Comparison of ENCODE assay signal across 9 cellular contexts in genomic region chr7:134547738-134548054, GRCh38. TPM values are rescaled to one million over a fixed set of nuclear protein-coding genes. Genes with fewer than 3 reads are reported as not detected.
DNase-seq lines count a peak whose midpoint lies in the region; ATAC-seq, FAIRE-seq and TF ChIP-seq lines count a peak whose summit lies in the region.
"Had no signal": no experiment of that assay in that cellular context is flagged by ENCODE, and none has a peak within 500 bp of the region (broad histone marks: within the 10 kb centered on the region; RNA-seq: fewer than 3 reads in every experiment).

No MANE protein-coding gene starts in this region.

- H3K4me3 Mint-ChIP-seq in GM23338 = peak overlapping the region; percentile 74
- H3K4me3 Mint-ChIP-seq: T-helper 1 cell treated with Interleukin-12 subunit alpha and Interleukin-12 subunit beta and Interleukin-4 antibody, amounts not matched to agents 30 μg/mL and 1 μg/mL, for 36 hours had no signal

- peak overlapping the region; percentile 91; the same call in 1 of the 2 replicates for H3K27ac Mint-ChIP-seq in GM23338
- H3K27ac Mint-ChIP-seq: T-helper 1 cell treated with Interleukin-12 subunit alpha and Interleukin-12 subunit beta and Interleukin-4 antibody, amounts not matched to agents 30 μg/mL and 1 μg/mL, for 36 hours had no signal

- H3K9ac ChIP-seq in Loucy (ENCODE audit: low read depth, low read length, poor library complexity, severe bottlenecking) (no peak overlapping the region), endothelial cell of umbilical vein (replicated peaks; ENCODE audit: extremely low read depth, insufficient read depth, low read length) (peak overlapping the region; percentile 60)

- BruUV-seq in endothelial cell of umbilical vein (replicated peaks; lab: Mats Ljungman, UMichigan) = no TSS peak

- H2AFZ ChIP-seq in GM23338 (no peak overlapping the region), Loucy (ENCODE audit: low read length) (peak overlapping the region; percentile 87), endothelial cell of umbilical vein (ENCODE audit: low read depth, low read length) (peak overlapping the region; percentile 99)

- dilution Hi-C loops in endothelial cell of umbilical vein (cut with MboI; ENCODE audit: extremely low pct_ligation_motif_present, low sequenced_read_pairs) = no loop called here

- CTCF ChIA-PET in endothelial cell of umbilical vein (lab: Charles Lee) = interaction anchor here (0.6 to 5.4 kb wide), 34 partner anchors 7 to 231 kb away, joined by 3 to 115 read pairs (median 7); partner anchors contain the start of genes AKR1B10 and SLC35B4

- H3K27ac ChIP-seq in GM23338 (ENCODE audit: low read depth) = no peak overlapping the region
- no peak overlapping the region for H3K27ac ChIP-seq in endothelial cell of umbilical vein (ENCODE audit: insufficient read depth, low read depth, low read length)

- H3K79me2 ChIP-seq in GM23338 (replicated peaks; ENCODE audit: insufficient read depth) (no peaks in the 10 kb centered on the region), Loucy (ENCODE audit: insufficient read depth, low read length) (no peaks in the 10 kb centered on the region), endothelial cell of umbilical vein (ENCODE audit: control insufficient read depth, insufficient read depth, low read length) (no peaks in the 10 kb centered on the region)

- peaks cover 35% of the 10 kb centered on the region for H3K4me1 Mint-ChIP-seq in GM23338

- FAIRE-seq in GM12891 (lab: Jason Lieb, UNC) = peak; percentile 66
- FAIRE-seq in endothelial cell of umbilical vein (lab: Jason Lieb, UNC) = peak; percentile 84

- H3K9me3 ChIP-seq in Loucy (ENCODE audit: insufficient read depth, low read depth, low read length) (no peaks in the 10 kb centered on the region), endothelial cell of umbilical vein (replicated peaks; ENCODE audit: control insufficient read depth, insufficient read depth, low read length) (no peaks in the 10 kb centered on the region)

- POLR2A ChIA-PET in endothelial cell of umbilical vein (lab: Charles Lee) = no interaction called here

- no peaks in the 10 kb centered on the region for H3F3A ChIP-seq in GM23338 (replicated peaks; ENCODE audit: low read depth)
- no peaks in the 10 kb centered on the region for H3F3A ChIP-seq in Loucy (ENCODE audit: low read depth)

- no peaks in the 10 kb centered on the region for H3K9me1 ChIP-seq in endothelial cell of umbilical vein (replicated peaks; ENCODE audit: control insufficient read depth, extremely low read depth, insufficient read depth, low read length)

- TF ChIP-seq POLR2A in GM12891 (IDR thresholded peaks at IDR 0.05; ENCODE audit: low read depth, low read length) (no peak), endothelial cell of umbilical vein (IDR thresholded peaks at IDR 0.05; ENCODE audit: low read depth, low read length) (no peak)

- H3K4me2 ChIP-seq in GM23338 = peak overlapping the region; percentile 70
- H3K4me2 ChIP-seq in Loucy (ENCODE audit: low read depth, low read length, poor library complexity, severe bottlenecking) = peak overlapping the region; percentile 70
- peak overlapping the region; percentile 98 for H3K4me2 ChIP-seq in endothelial cell of umbilical vein (ENCODE audit: insufficient read depth, low read length)

- H3K27me3 ChIP-seq in GM23338 (ENCODE audit: insufficient read depth) (no peaks in the 10 kb centered on the region), Loucy (ENCODE audit: insufficient read depth, low read length, poor library complexity, severe bottlenecking) (no peaks in the 10 kb centered on the region), endothelial cell of umbilical vein (ENCODE audit: control insufficient read depth in 2 of 2, insufficient read depth in 2 of 2, low read length in 2 of 2) (peaks cover 9 to 14% of the 10 kb centered on the region in 2 experiments)

- no peaks in the 10 kb centered on the region; the same call in 2 of the 3 replicates for H3K9me3 Mint-ChIP-seq in GM23338
- H3K9me3 Mint-ChIP-seq: T-helper 1 cell treated with Interleukin-12 subunit alpha and Interleukin-12 subunit beta and Interleukin-4 antibody, amounts not matched to agents 30 μg/mL and 1 μg/mL, for 36 hours had no signal

- H3K27me3 Mint-ChIP-seq in GM23338 (ENCODE audit: insufficient read depth, low read depth, poor library complexity) = peaks cover 7% of the 10 kb centered on the region

- no peak; a peak in 1 of 4 replicates for TF ChIP-seq CTCF in GM23338 (conservative IDR thresholded peaks at IDR 0.05; ENCODE audit: low read depth in 2 of 2)
- no peak for TF ChIP-seq CTCF in Loucy (conservative IDR thresholded peaks at IDR 0.05; ENCODE audit: low read length)
- TF ChIP-seq CTCF in endothelial cell of umbilical vein (IDR thresholded peaks at IDR 0.05; ENCODE audit: extremely low read depth in 1 of 2, insufficient read depth in 1 of 2, low read depth in 1 of 2, low read length in 2 of 2) = no peak

- no peak; the same call in 2 of the 3 replicates for ATAC-seq in GM23338

- H3K4me3 ChIP-seq in GM23338 (peak overlapping the region; percentile 52), Loucy (ENCODE audit: low read length, poor library complexity, severe bottlenecking) (peak overlapping the region; percentile 64), endothelial cell of umbilical vein (replicated peaks in 1 of 3; ENCODE audit: insufficient read depth in 1 of 3, low read depth in 1 of 3, low read length in 3 of 3) (peak overlapping the region; percentile 21 to 70 (median 62))

- H3K9me2 ChIP-seq in GM23338 (ENCODE audit: insufficient read depth) (peaks cover 4% of the 10 kb centered on the region), Loucy (replicated peaks; ENCODE audit: low read depth, low read length) (no peaks in the 10 kb centered on the region)

- H3K36me3 Mint-ChIP-seq in GM23338 (ENCODE audit: low read depth) = no peaks in the 10 kb centered on the region

- peak; percentile 27 for DNase-seq in GM12891 (ENCODE audit: insufficient read length, low spot score)
- DNase-seq in GM23338 (ENCODE audit: low spot score) = no peak
- DNase-seq in endothelial cell of umbilical vein (ENCODE audit: low read depth, low spot score) = no peak
- DNase-seq in myocyte (ENCODE audit: low read depth) = peak; percentile 96
- DNase-seq in CD1c-positive myeloid dendritic cell (ENCODE audit: extremely low spot score) = no peak
- DNase-seq in AML-193 (lab: John Stamatoyannopoulos, UW) = no peak
- DNase-seq in activated naive CD4-positive, alpha-beta T cell treated with Interleukin-2 at 50 U/mL for 16 hours = no peak

- H3K36me3 ChIP-seq in GM23338 (ENCODE audit: insufficient read depth) (no peaks in the 10 kb centered on the region), Loucy (ENCODE audit: insufficient read depth, low read length) (no peaks in the 10 kb centered on the region), endothelial cell of umbilical vein (ENCODE audit: control insufficient read depth in 2 of 2, extremely low read depth in 1 of 2, insufficient read depth in 2 of 2, low read length in 2 of 2) (no peaks in the 10 kb centered on the region)

- H3K4me1 ChIP-seq in GM23338 (ENCODE audit: insufficient read depth) (peaks cover 21% of the 10 kb centered on the region), Loucy (ENCODE audit: insufficient read depth, low read length, poor library complexity, severe bottlenecking) (peaks cover 5% of the 10 kb centered on the region), endothelial cell of umbilical vein (ENCODE audit: control insufficient read depth, extremely low read depth, insufficient read depth, low read length) (peaks cover 7% of the 10 kb centered on the region)

- H4K20me1 ChIP-seq in GM23338 (replicated peaks; ENCODE audit: insufficient read depth) (no peaks in the 10 kb centered on the region), Loucy (ENCODE audit: insufficient read depth, low read length, poor library complexity, severe bottlenecking) (no peaks in the 10 kb centered on the region), endothelial cell of umbilical vein (replicated peaks; ENCODE audit: control insufficient read depth, extremely low read depth, insufficient read depth, low read length) (no peaks in the 10 kb centered on the region)

- intact Hi-C loops in endothelial cell of umbilical vein (cut with micrococcal nuclease) = loop anchor here (1.0 kb wide), 4 partner anchors 33 to 154 kb away; no protein-coding TSS in a partner anchor

TF ChIP-seq in GM12891, 5 proteins besides CTCF, POLR2A, EP300 and RAD21 (continues in another document):
- TF ChIP-seq SPI1 (IDR thresholded peaks at IDR 0.05; ENCODE audit: low read depth, low read length) = no peak

TF ChIP-seq in endothelial cell of umbilical vein, 7 proteins besides CTCF, POLR2A, EP300 and RAD21 (continues in another document):
- TF ChIP-seq JUN (IDR thresholded peaks at IDR 0.05; ENCODE audit: borderline replicate concordance, insufficient read depth, insufficient read length, low read depth) = no peak

RNA-seq across cellular contexts. Expression of gene AKR1B15, which starts 1.2 kb away (rescaled TPM):
- polyA plus RNA-seq in GM12891 (2012; ENCODE audit: low read depth, missing spikeins) = not detected
- total RNA-seq in GM23338 (2014; rRNA removed; shearing (Covaris generic)) = 0.08 TPM in 1 of 2 replicates, not detected in the other
- polyA plus RNA-seq in GM23338 (2016; fragmentation: Nextera tagmentation; extraction: Ambion mirVana) (0.17 TPM in 1 of 2 replicates, not detected in the other), endothelial cell of umbilical vein (not detected in 2 replicates)
- total RNA-seq in endothelial cell of umbilical vein (not detected in 2 replicates), myocyte (1.2 and 1.8 TPM in 2 replicates)
- polyA plus RNA-seq in endothelial cell of umbilical vein (2011; cell fraction: cytosol; rRNA removed) = not detected in 2 replicates
- polyA plus RNA-seq in endothelial cell of umbilical vein (2011; cell fraction: nucleus; rRNA removed) = not detected in 2 replicates
- polyA plus RNA-seq in endothelial cell of umbilical vein (2012) = not detected in 2 replicates
- not detected in 2 replicates for polyA minus RNA-seq in endothelial cell of umbilical vein
- polyA minus RNA-seq in endothelial cell of umbilical vein (2011; cell fraction: cytosol; rRNA and poly(A)+ RNA removed) = not detected
- polyA minus RNA-seq in endothelial cell of umbilical vein (2011; cell fraction: nucleus; rRNA and poly(A)+ RNA removed) = not detected in 2 replicates
- polyA plus RNA-seq in myocyte (2012) = 0.19 TPM

RNA-seq across cellular contexts. Expression of gene AKR1B10, which starts 20.3 kb away (rescaled TPM):
- not detected for polyA plus RNA-seq in GM12891 (2012; ENCODE audit: low read depth, missing spikeins)
- total RNA-seq in GM23338 (2014; rRNA removed; shearing (Covaris generic)) = 0.69 TPM in 1 of 2 replicates, not detected in the other
- polyA plus RNA-seq in GM23338 (2016; fragmentation: Nextera tagmentation; extraction: Ambion mirVana) (0.27 TPM in 1 of 2 replicates, not detected in the other), endothelial cell of umbilical vein (0.06 TPM in 1 of 2 replicates, not detected in the other)
- total RNA-seq in endothelial cell of umbilical vein (not detected in 2 replicates), myocyte (2.7 and 3.2 TPM in 2 replicates)
- 0.28 TPM in 1 of 2 replicates, not detected in the other for polyA plus RNA-seq in endothelial cell of umbilical vein (2011; cell fraction: cytosol; rRNA removed)
- 0.08 TPM in 1 of 2 replicates, not detected in the other for polyA plus RNA-seq in endothelial cell of umbilical vein (2011; cell fraction: nucleus; rRNA removed)
- polyA plus RNA-seq in endothelial cell of umbilical vein (2012) = 0.16 and 0.37 TPM in 2 replicates
- polyA minus RNA-seq in endothelial cell of umbilical vein = not detected in 2 replicates
- polyA minus RNA-seq in endothelial cell of umbilical vein (2011; cell fraction: cytosol; rRNA and poly(A)+ RNA removed) = 2.2 TPM
- 0.87 TPM in 1 of 2 replicates, not detected in the other for polyA minus RNA-seq in endothelial cell of umbilical vein (2011; cell fraction: nucleus; rRNA and poly(A)+ RNA removed)
- polyA plus RNA-seq in myocyte (2012) = 0.91 TPM

Comparison
In these comparisons a context has a peak if more than half of its experiments do, and no peak if none do; other contexts are left out.
1. DNase-seq: peak in GM12891 (single experiment) and myocyte (single experiment); none in GM23338 (single experiment), endothelial cell of umbilical vein (single experiment), CD1c-positive myeloid dendritic cell (single experiment), AML-193 (0 of 2) and activated naive CD4-positive, alpha-beta T cell treated with Interleukin-2 at 50 U/mL for 16 hours (single experiment).
2. Peak in every context shown above with its lines, with median percentiles within 50 percentile points of each other: H3K4me2 ChIP-seq and H3K4me3 ChIP-seq.